ENCODE assay signal across 21 cellular contexts in genomic region chr1:179269071-179269470, GRCh38. TPM values are rescaled to one million over a fixed set of nuclear protein-coding genes. Genes with fewer than 3 reads are reported as not detected.
DNase-seq lines count a peak whose midpoint lies in the region; ATAC-seq, FAIRE-seq and TF ChIP-seq lines count a peak whose summit lies in the region.
"Had no signal": no experiment of that assay in that cellular context is flagged by ENCODE, and none has a peak within 500 bp of the region (broad histone marks: within the 10 kb centered on the region; RNA-seq: fewer than 3 reads in every experiment).

No MANE protein-coding gene starts in this region.

- no peak for TF ChIP-seq RAD21 in K562 (CRISPR knock-in tag; conservative IDR thresholded peaks at IDR 0.05 in 1 of 2, IDR thresholded peaks at IDR 0.05 in 1 of 2)

- H4K20me1 ChIP-seq in PC-9 (ENCODE audit: insufficient read depth) = no peaks in the 10 kb centered on the region
- H4K20me1 ChIP-seq in K562 (replicated peaks; ENCODE audit: control insufficient read depth, insufficient read depth, low read length) = no peaks in the 10 kb centered on the region
- H4K20me1 ChIP-seq: BLaER1 had no signal

- no peaks in the 10 kb centered on the region for H3K36me3 ChIP-seq in PC-9 (ENCODE audit: low read depth)
- no peaks in the 10 kb centered on the region for H3K36me3 ChIP-seq in K562 (ENCODE audit: control insufficient read depth, insufficient read depth, low read length)
- H3K36me3 ChIP-seq: BE2C, BLaER1 had no signal

- in situ Hi-C loops in K562 (cut with MboI) = no loop called here

- POLR2A ChIA-PET in PC-9 (lab: Charles Lee; ENCODE audit: unreplicated experiment) = no interaction called here
- POLR2A ChIA-PET in K562 (lab: Yijun Ruan, JAX) = interaction anchor here (1.0 kb wide), 1 partner anchor 12 kb away, joined by 3 read pairs; no protein-coding TSS in a partner anchor

- intact Hi-C loops in PC-9 (cut with micrococcal nuclease; ENCODE audit: unreplicated experiment) = no loop called here
- intact Hi-C loops in K562 (cut with micrococcal nuclease) = no loop called here
- intact Hi-C loops in sciatic nerve (cut with DNase I) = no loop called here

- H3K27ac ChIP-seq in PC-9 (no peak overlapping the region), K562 (ENCODE audit: extremely low read depth, low read depth, low read length) (no peak overlapping the region)
- H3K27ac ChIP-seq: BLaER1 had no signal

- ATAC-seq in K562 = peak; percentile 21; the same call in 1 of the 3 replicates
- ATAC-seq in sciatic nerve = no peak
- ATAC-seq in HG03439 (IDR thresholded peaks at IDR 0.05; ENCODE audit: unreplicated experiment) = no peak

- H2AFZ ChIP-seq in PC-9 = 0 out of 2 replicates have a peak overlapping the region, but pooled peaks have one; percentile 23
- no peak overlapping the region for H2AFZ ChIP-seq in K562 (ENCODE audit: low read depth, low read length)

- DNase-seq in D721Med (ENCODE audit: insufficient read length, low spot score) (no peak), LHCN-M2 (ENCODE audit: low read depth) (peak; percentile 19), PC-9 (no peak), K562 (ENCODE audit: extremely low read depth in 1 of 4, low spot score in 3 of 4) (no peak), sciatic nerve (ENCODE audit: low spot score) (no peak), NCI-H146 treated with DMSO at 0.1 percent for 48 hours (lab: John Stamatoyannopoulos, UW; ENCODE audit: unreplicated experiment) (no peak)
- no peak for DNase-seq in activated CD4-positive, CD25-positive, alpha-beta regulatory T cell treated with anti-CD3 and anti-CD28 coated beads, Interleukin-2, amount 50 U/mL, for 72 hours
- DNase-seq: 8988T; ACHN; BE2C; C1 segment of cervical spinal cord; CD4-positive, alpha-beta memory T cell; CD4-positive, CD25-positive, alpha-beta regulatory T cell; CD8-positive, alpha-beta memory T cell; COR-L47; DMS79 treated with DMSO at 0.1 percent for 48 hours; GF-D8 had no signal

- FAIRE-seq in D721Med (lab: Jason Lieb, UNC) = peak; percentile 58
- no peak for FAIRE-seq in K562 (lab: Jason Lieb, UNC)
- FAIRE-seq: A204.1, GM12891 had no signal

- TF ChIP-seq CTCF in D721Med (IDR thresholded peaks at IDR 0.05; ENCODE audit: insufficient read depth, missing control alignments) (no peak), PC-9 (conservative IDR thresholded peaks at IDR 0.05) (no peak), K562 (IDR thresholded peaks at IDR 0.05 in 2 of 3, conservative IDR thresholded peaks at IDR 0.05 in 1 of 3; ENCODE audit: insufficient read depth in 2 of 3, low read depth in 1 of 3, low read length in 3 of 3) (no peak)

- H3K4me1 ChIP-seq in PC-9 (replicated peaks; ENCODE audit: insufficient read depth) (no peaks in the 10 kb centered on the region; the same call in 1 of the 2 replicates), K562 (replicated peaks in 1 of 2; ENCODE audit: control insufficient read depth in 2 of 2, insufficient read depth in 2 of 2, low read length in 2 of 2) (no peaks in the 10 kb centered on the region)
- H3K4me1 ChIP-seq: BE2C, BLaER1 had no signal

- CTCF ChIA-PET in PC-9 (lab: Charles Lee) = no interaction called here
- CTCF ChIA-PET in K562 (lab: Yijun Ruan, JAX; ENCODE audit: low intra/inter-chr PET ratio) = interaction anchor here (0.6 kb wide), 1 partner anchor 32 kb away, joined by 4 read pairs; no protein-coding TSS in a partner anchor

- BruUV-seq in PC-9 (replicated peaks; lab: Mats Ljungman, UMichigan) = no TSS peak
- BruUV-seq in K562 (replicated peaks; lab: Mats Ljungman, UMichigan) = no TSS peak

- H3K4me3 ChIP-seq in PC-9 (no peak overlapping the region), K562 (no peak overlapping the region)
- H3K4me3 ChIP-seq: BLaER1 had no signal

- H3K9me3 ChIP-seq in PC-9 (ENCODE audit: insufficient read depth, low read depth) (no peaks in the 10 kb centered on the region; the same call in 1 of the 2 replicates), K562 (replicated peaks; ENCODE audit: control insufficient read depth, insufficient read depth, low read depth, low read length) (no peaks in the 10 kb centered on the region)
- H3K9me3 ChIP-seq: BE2C, BLaER1 had no signal

- no peaks in the 10 kb centered on the region for H3K79me2 ChIP-seq in PC-9 (ENCODE audit: low read depth)
- H3K79me2 ChIP-seq in K562 (ENCODE audit: control insufficient read depth, insufficient read depth, low read length) = no peaks in the 10 kb centered on the region

- no peak overlapping the region for H3K9ac ChIP-seq in K562 (ENCODE audit: insufficient read depth in 1 of 2, low read depth in 2 of 2, low read length in 2 of 2)
- H3K9ac ChIP-seq: BLaER1 had no signal

- H3K4me2 ChIP-seq in PC-9 = no peak overlapping the region
- H3K4me2 ChIP-seq in K562 (ENCODE audit: insufficient read depth, low read length) = no peak overlapping the region
- H3K4me2 ChIP-seq: BLaER1 had no signal

- H3K9me1 ChIP-seq in K562 (ENCODE audit: control insufficient read depth, insufficient read depth, low read length) = no peaks in the 10 kb centered on the region

- H3F3A ChIP-seq in PC-9 (ENCODE audit: insufficient read depth, low read depth) = no peaks in the 10 kb centered on the region

- no peak for TF ChIP-seq EP300 in K562 (IDR thresholded peaks at IDR 0.05; ENCODE audit: low read length)

- H3K27me3 ChIP-seq in PC-9 (ENCODE audit: insufficient read depth, low read depth) = no peaks in the 10 kb centered on the region
- H3K27me3 ChIP-seq in K562 (ENCODE audit: control insufficient read depth in 2 of 2, insufficient read depth in 2 of 2, low read length in 2 of 2) = 0 out of 5 replicates have a peak, but pooled peaks cover 0 to 3% of the 10 kb centered on the region in 2 experiments
- H3K27me3 ChIP-seq: BE2C, BLaER1 had no signal

- no peak for TF ChIP-seq POLR2A in K562 (conservative IDR thresholded peaks at IDR 0.05)

- H3K9me2 ChIP-seq in PC-9 (ENCODE audit: insufficient read depth) = no peaks in the 10 kb centered on the region

TF ChIP-seq in K562, 482 proteins besides CTCF, POLR2A, EP300 and RAD21:
- TF ChIP-seq C11orf30 (IDR thresholded peaks at IDR 0.05; ENCODE audit: low read depth) (peak; percentile 9; the same call in 1 of the 2 replicates), ETV1 (tag; conservative IDR thresholded peaks at IDR 0.05; ENCODE audit: low read depth) (no peak), ZNF316 (IDR thresholded peaks at IDR 0.05) (0 out of 2 replicates have a peak, but pooled peaks have one; percentile 30)

RNA-seq across cellular contexts. Expression of gene SOAT1, which starts 24.5 kb away (rescaled TPM):
- total RNA-seq in LHCN-M2 (2014; rRNA removed) = 39.8 and 42.8 TPM in 2 replicates
- 26.3 TPM for polyA plus RNA-seq in LHCN-M2 (2012)
- 26.2 and 43.5 TPM in 2 replicates for total RNA-seq in PC-9 (2021)
- 26.8 and 37.2 TPM in 2 replicates for total RNA-seq in K562 (2011; cell fraction: chromatin; rRNA removed; ENCODE audit: low replicate concordance)
- 9.2 and 10.4 TPM in 2 replicates for total RNA-seq in K562 (2011; cell fraction: nucleolus; rRNA removed)
- total RNA-seq in K562 (2011; cell fraction: nucleoplasm; rRNA removed) = 16.6 and 22.4 TPM in 2 replicates
- 5.5 and 7.5 TPM in 2 replicates for total RNA-seq in K562 (2014; rRNA removed)
- total RNA-seq in K562 (2014; rRNA removed; fragmentation: Illumina TruSeq; extraction: Trizol) = 23.5 and 31.4 TPM in 2 replicates
- total RNA-seq in K562 (2015; rRNA removed; fragmentation: Illumina TruSeq; extraction: Trizol) = 17.3 and 18.4 TPM in 2 replicates
- 24.1 and 24.3 TPM in 2 replicates for total RNA-seq in K562 (2021)
- 20.5 and 29.1 TPM in 2 replicates for polyA plus RNA-seq in K562 (2011; rRNA removed)
- polyA plus RNA-seq in K562 (2011; cell fraction: cytosol; rRNA removed) = 7.1 and 16.4 TPM in 2 replicates
- polyA plus RNA-seq in K562 (2011; cell fraction: nucleus; rRNA removed) = 6.3 and 11.4 TPM in 2 replicates
- 9.4 and 13.0 TPM in 2 replicates for polyA plus RNA-seq in K562 (2012)
- 23.1 and 25.4 TPM in 2 replicates for polyA plus RNA-seq in K562 (2014; fragmentation: Illumina TruSeq; extraction: Trizol)
- polyA plus RNA-seq in K562 (2014; fragmentation: Nextera tagmentation; extraction: Ambion mirVana) = 10 to 100 TPM in 1 of 2 experiments, 1 to 10 TPM in 1; 9.2 to 11.9 TPM
- polyA plus RNA-seq in K562 (2014; rRNA removed) = 9.8 and 11.1 TPM in 2 replicates
- 44.0 and 47.0 TPM in 2 replicates for polyA minus RNA-seq in K562 (2011; rRNA and poly(A)+ RNA removed)
- 8.6 and 12.0 TPM in 2 replicates for polyA minus RNA-seq in K562 (2011; cell fraction: cytosol; rRNA and poly(A)+ RNA removed)
- 3.1 and 6.1 TPM in 2 replicates for polyA minus RNA-seq in K562 (2011; cell fraction: nucleus; rRNA and poly(A)+ RNA removed)
- total RNA-seq in sciatic nerve = 31.3 TPM

RNA-seq across cellular contexts. Expression of gene ABL2, which starts 39.6 kb away (rescaled TPM):
- total RNA-seq in LHCN-M2 (2014; rRNA removed) = 38.0 and 61.8 TPM in 2 replicates
- 36.1 TPM for polyA plus RNA-seq in LHCN-M2 (2012)
- total RNA-seq in PC-9 (2021) = 23.5 and 27.4 TPM in 2 replicates
- total RNA-seq in K562 (2011; cell fraction: chromatin; rRNA removed; ENCODE audit: low replicate concordance) = 41.6 and 59.9 TPM in 2 replicates
- total RNA-seq in K562 (2011; cell fraction: nucleolus; rRNA removed) = 17.2 and 21.7 TPM in 2 replicates
- 31.7 and 41.7 TPM in 2 replicates for total RNA-seq in K562 (2011; cell fraction: nucleoplasm; rRNA removed)
- 6.1 and 6.6 TPM in 2 replicates for total RNA-seq in K562 (2014; rRNA removed)
- 9.5 and 10.9 TPM in 2 replicates for total RNA-seq in K562 (2014; rRNA removed; fragmentation: Illumina TruSeq; extraction: Trizol)
- total RNA-seq in K562 (2015; rRNA removed; fragmentation: Illumina TruSeq; extraction: Trizol) = 8.6 and 9.2 TPM in 2 replicates
- 14.1 and 15.0 TPM in 2 replicates for total RNA-seq in K562 (2021)
- 8.1 and 9.4 TPM in 2 replicates for polyA plus RNA-seq in K562 (2011; rRNA removed)
- 4.6 and 6.3 TPM in 2 replicates for polyA plus RNA-seq in K562 (2011; cell fraction: cytosol; rRNA removed)
- polyA plus RNA-seq in K562 (2011; cell fraction: nucleus; rRNA removed) = 7.2 and 7.7 TPM in 2 replicates
- polyA plus RNA-seq in K562 (2012) = 5.5 and 6.0 TPM in 2 replicates
- 8.7 and 8.9 TPM in 2 replicates for polyA plus RNA-seq in K562 (2014; fragmentation: Illumina TruSeq; extraction: Trizol)
- 1 to 10 TPM; 1.4 to 2.2 TPM for polyA plus RNA-seq in K562 (2014; fragmentation: Nextera tagmentation; extraction: Ambion mirVana)
- polyA plus RNA-seq in K562 (2014; rRNA removed) = 5.6 and 5.8 TPM in 2 replicates
- 30.6 and 32.6 TPM in 2 replicates for polyA minus RNA-seq in K562 (2011; rRNA and poly(A)+ RNA removed)
- 15.8 and 16.8 TPM in 2 replicates for polyA minus RNA-seq in K562 (2011; cell fraction: cytosol; rRNA and poly(A)+ RNA removed)
- 10.0 and 15.8 TPM in 2 replicates for polyA minus RNA-seq in K562 (2011; cell fraction: nucleus; rRNA and poly(A)+ RNA removed)
- total RNA-seq in sciatic nerve = 59.4 TPM
